ENCODE assay signal across 8 cellular contexts in genomic region chr17:80035687-80035936, GRCh38. TPM values are rescaled to one million over a fixed set of nuclear protein-coding genes. Genes with fewer than 3 reads are reported as not detected.
DNase-seq lines count a peak whose midpoint lies in the region; ATAC-seq and TF ChIP-seq lines count a peak whose summit lies in the region.

Gene TBC1D16, minus strand, starts transcription at chr17:80035872. Its CDS starts 22,325 bp downstream, at chr17:80013547.

- no peaks in the 10 kb centered on the region for H4K20me1 ChIP-seq in PC-9 (ENCODE audit: insufficient read depth)

- ATAC-seq in HG03457 (IDR thresholded peaks at IDR 0.05; ENCODE audit: unreplicated experiment) = no peak
- ATAC-seq in GM21576 (IDR thresholded peaks at IDR 0.05; ENCODE audit: unreplicated experiment) = no peak

- H3K9me3 ChIP-seq in PC-9 (ENCODE audit: insufficient read depth, low read depth) = no peaks in the 10 kb centered on the region

- H3K79me2 ChIP-seq in PC-9 (ENCODE audit: low read depth) = no peaks in the 10 kb centered on the region

- H3K4me3 Mint-ChIP-seq in nephron = peak within 1 kb of the TSS; percentile 95 to 97 (median 96)

- TF ChIP-seq CTCF in PC-9 (conservative IDR thresholded peaks at IDR 0.05) = no peak
- no peak for TF ChIP-seq CTCF in epithelial cell of esophagus (IDR thresholded peaks at IDR 0.05; ENCODE audit: insufficient read depth, low read depth, low read length, missing control alignments)
- TF ChIP-seq CTCF in nephron (IDR thresholded peaks at IDR 0.05; ENCODE audit: unreplicated experiment in 3 of 3) = no peak
- no peak for TF ChIP-seq CTCF in GM10248 (IDR thresholded peaks at IDR 0.05; ENCODE audit: control extremely low read depth, extremely low read depth, low read depth, missing control alignments)

- intact Hi-C loops in PC-9 (cut with micrococcal nuclease; ENCODE audit: unreplicated experiment) = no loop called here

- peak within 1 kb of the TSS; percentile 91 for H2AFZ ChIP-seq in PC-9

- DNase-seq in PC-9 (no peak), epithelial cell of esophagus (ENCODE audit: low read depth) (no peak), NCI-H82 treated with DMSO at 0.1 percent for 48 hours (lab: John Stamatoyannopoulos, UW; ENCODE audit: unreplicated experiment) (no peak), GM10248 (ENCODE audit: extremely low spot score) (no peak)

- H3K4me3 ChIP-seq in GM08714 (ENCODE audit: low read length) (peak within 1 kb of the TSS; percentile 43), PC-9 (peak within 1 kb of the TSS; percentile 78), epithelial cell of esophagus (ENCODE audit: low read length) (peak within 1 kb of the TSS; percentile 66)

- no peaks in the 10 kb centered on the region for H3K9me3 Mint-ChIP-seq in nephron

- H3K4me2 ChIP-seq in PC-9 = peak within 1 kb of the TSS; percentile 86

- BruUV-seq in PC-9 (replicated peaks; lab: Mats Ljungman, UMichigan) = no TSS peak

- no peaks in the 10 kb centered on the region for H3K36me3 ChIP-seq in PC-9 (ENCODE audit: low read depth)

- no peaks in the 10 kb centered on the region for H3F3A ChIP-seq in PC-9 (ENCODE audit: insufficient read depth, low read depth)

- peaks cover 40% of the 10 kb centered on the region for H3K4me1 Mint-ChIP-seq in nephron

- POLR2A ChIA-PET in PC-9 (lab: Charles Lee; ENCODE audit: unreplicated experiment) (no interaction called here), GM10248 (lab: Yijun Ruan, JAX) (no interaction called here)

- no peaks in the 10 kb centered on the region for H3K27me3 Mint-ChIP-seq in nephron (ENCODE audit: low read depth)

- peak within 1 kb of the TSS; percentile 93 to 98 (median 98) for H3K27ac Mint-ChIP-seq in nephron

- H3K4me1 ChIP-seq in PC-9 (replicated peaks; ENCODE audit: insufficient read depth) = peaks cover 4% of the 10 kb centered on the region; the same call in 1 of the 2 replicates

- H3K27me3 ChIP-seq in PC-9 (ENCODE audit: insufficient read depth, low read depth) = no peaks in the 10 kb centered on the region

- CTCF ChIA-PET in PC-9 (lab: Charles Lee) (interaction anchor here (0.6 kb wide), 1 partner anchor 108 kb away, joined by 7 read pairs; no protein-coding TSS in a partner anchor), GM10248 (lab: Yijun Ruan, JAX) (no interaction called here)

- no peak within 1 kb of the TSS for H3K27ac ChIP-seq in PC-9

- H3K36me3 Mint-ChIP-seq in nephron (ENCODE audit: low read depth) = peaks cover 10% of the 10 kb centered on the region

- H3K9me2 ChIP-seq in PC-9 (ENCODE audit: insufficient read depth) = no peaks in the 10 kb centered on the region

RNA-seq across cellular contexts. Expression of gene TBC1D16, which starts in this region (rescaled TPM):
- 41.7 and 44.1 TPM in 2 replicates for total RNA-seq in PC-9 (2021)
